14 cellular contexts compared by ENCODE assay signal in the genomic region with DNA sequence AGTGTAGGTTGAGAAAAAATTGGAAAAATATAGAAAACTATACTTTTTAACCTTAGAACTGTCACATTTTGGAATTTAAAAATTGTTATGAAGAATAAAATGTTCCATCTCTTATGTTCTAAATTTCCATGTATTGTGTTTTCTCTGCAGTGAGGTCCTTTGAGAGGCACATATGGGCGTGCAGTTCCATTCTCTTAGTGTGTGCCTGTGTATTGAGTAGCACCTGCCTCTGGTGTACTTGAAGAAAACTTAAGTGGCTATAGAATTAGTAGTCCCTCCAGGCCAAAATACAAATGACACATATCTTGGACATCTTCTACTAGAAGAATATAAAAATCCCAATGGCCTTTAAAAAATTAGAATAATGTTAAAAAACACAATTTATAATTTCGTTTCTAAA.
DNase-seq lines count a peak whose midpoint lies in the region; ATAC-seq, FAIRE-seq and TF ChIP-seq lines count a peak whose summit lies in the region.
"Had no signal": no experiment of that assay in that cellular context is flagged by ENCODE, and none has a peak within 500 bp of the region (broad histone marks: within the 10 kb centered on the region; RNA-seq: fewer than 3 reads in every experiment).

No MANE protein-coding gene starts in this region.

- H3K4me2 ChIP-seq in PC-3 (ENCODE audit: low read length) (peak overlapping the region; percentile 13), smooth muscle cell (peak overlapping the region; percentile 34)
- H3K4me2 ChIP-seq: BLaER1 had no signal

- DNase-seq in H54 (ENCODE audit: insufficient read length, low spot score) (no peak), PC-3 (no peak), epithelial cell of prostate (ENCODE audit: low read depth, low spot score) (no peak), smooth muscle cell (lab: John Stamatoyannopoulos, UW; ENCODE audit: unreplicated experiment) (no peak), NCI-H2196 (lab: John Stamatoyannopoulos, UW; ENCODE audit: unreplicated experiment) (no peak), D341Med (ENCODE audit: low spot score) (no peak), H7 (no peak)
- DNase-seq: CD8-positive, alpha-beta memory T cell; DMS 273 treated with DMSO at 0.1 percent for 48 hours; NCI-H1092; NCI-H187; NCI-H2171 treated with DMSO at 0.1 percent for 48 hours; NCI-H510A had no signal

- H2AFZ ChIP-seq in PC-3 (ENCODE audit: low read length) (no peak overlapping the region), smooth muscle cell (ENCODE audit: low read depth) (no peak overlapping the region)

- TF ChIP-seq CTCF in PC-3 (conservative IDR thresholded peaks at IDR 0.05; ENCODE audit: low read depth, low read length) = no peak
- no peak for TF ChIP-seq CTCF in smooth muscle cell (IDR thresholded peaks at IDR 0.05; ENCODE audit: borderline replicate concordance, insufficient read depth, poor library complexity, severe bottlenecking)

- H4K20me1 ChIP-seq in PC-3 (ENCODE audit: low read length) = no peaks in the 10 kb centered on the region
- H4K20me1 ChIP-seq in smooth muscle cell (ENCODE audit: low read depth) = peaks cover under 1% of the 10 kb centered on the region
- H4K20me1 ChIP-seq: BLaER1 had no signal

- H3K79me2 ChIP-seq in PC-3 (ENCODE audit: low read length) (peaks cover 5% of the 10 kb centered on the region; the same call in 1 of the 2 replicates), smooth muscle cell (ENCODE audit: low read depth) (peaks cover 25% of the 10 kb centered on the region)

- TF ChIP-seq POLR2A in H54 (IDR thresholded peaks at IDR 0.05; ENCODE audit: low read depth, low read length) = no peak

- intact Hi-C loops in PC-3 (cut with micrococcal nuclease) = no loop called here

- H3K9me3 ChIP-seq in PC-3 (ENCODE audit: low read length) (no peaks in the 10 kb centered on the region), smooth muscle cell (replicated peaks; ENCODE audit: low read depth) (peaks cover 11% of the 10 kb centered on the region)

- H3K36me3 ChIP-seq in PC-3 (ENCODE audit: low read depth, low read length) = no peaks in the 10 kb centered on the region; the same call in 1 of the 2 replicates
- H3K36me3 ChIP-seq in smooth muscle cell (ENCODE audit: low read depth) = no peaks in the 10 kb centered on the region
- no peaks in the 10 kb centered on the region for H3K36me3 ChIP-seq in H7 (replicated peaks; ENCODE audit: control insufficient read depth, insufficient read depth, low read length)
- H3K36me3 ChIP-seq: BLaER1 had no signal

- H3K27ac ChIP-seq in PC-3 (ENCODE audit: low read length) = no peak overlapping the region
- H3K27ac ChIP-seq in epithelial cell of prostate = peak overlapping the region; percentile 51
- peak overlapping the region; percentile 78 for H3K27ac ChIP-seq in smooth muscle cell (ENCODE audit: low read depth)
- H3K27ac ChIP-seq: BLaER1 had no signal

- CTCF ChIA-PET in PC-3 (lab: Charles Lee) = no interaction called here

- no TSS peak for BruUV-seq in PC-3 (replicated peaks; lab: Mats Ljungman, UMichigan)

- no peak for ATAC-seq in PC-3

- H3K4me3 ChIP-seq in PC-3 (ENCODE audit: low read length) (no peak overlapping the region), smooth muscle cell (no peak overlapping the region), H7 (ENCODE audit: insufficient read depth, low read depth, low read length) (no peak overlapping the region)
- H3K4me3 ChIP-seq: BLaER1 had no signal

- FAIRE-seq in H54 (lab: Jason Lieb, UNC) = peak; percentile 57

- H3K9me2 ChIP-seq in PC-3 (replicated peaks; ENCODE audit: low read length) = no peaks in the 10 kb centered on the region

- no peaks in the 10 kb centered on the region for H3F3A ChIP-seq in PC-3 (ENCODE audit: low read length, unreplicated experiment)
- H3F3A ChIP-seq in smooth muscle cell (ENCODE audit: low read depth) = no peaks in the 10 kb centered on the region

- H3K27me3 ChIP-seq in PC-3 (ENCODE audit: low read length) (peaks cover 3% of the 10 kb centered on the region; the same call in 1 of the 2 replicates), smooth muscle cell (ENCODE audit: low read depth) (no peaks in the 10 kb centered on the region), H7 (ENCODE audit: control insufficient read depth, insufficient read depth, low read length) (no peaks in the 10 kb centered on the region)
- H3K27me3 ChIP-seq: BLaER1 had no signal

- no peak overlapping the region for H3K9ac ChIP-seq in PC-3 (ENCODE audit: low read length)
- H3K9ac ChIP-seq in smooth muscle cell (ENCODE audit: low read depth) = peak overlapping the region; percentile 14
- H3K9ac ChIP-seq: BLaER1 had no signal

- peaks cover 22% of the 10 kb centered on the region for H3K4me1 ChIP-seq in PC-3 (ENCODE audit: insufficient read depth, low read length)
- peaks cover 4% of the 10 kb centered on the region for H3K4me1 ChIP-seq in smooth muscle cell (ENCODE audit: low read depth)

- POLR2A ChIA-PET in PC-3 (lab: Charles Lee; ENCODE audit: unreplicated experiment) = no interaction called here

- WGBS in smooth muscle cell (ENCODE audit: low lambda C conversion rate) = 48% methylated on average over 2 of the region's 2 CpGs
